ENCODE assay signal across 10 cellular contexts in genomic region chr20:4666001-4666470, GRCh38. TPM values are rescaled to one million over a fixed set of nuclear protein-coding genes. Genes with fewer than 3 reads are reported as not detected.
DNase-seq lines count a peak whose midpoint lies in the region; ATAC-seq and TF ChIP-seq lines count a peak whose summit lies in the region.
"Had no signal": no experiment of that assay in that cellular context is flagged by ENCODE, and none has a peak within 500 bp of the region (broad histone marks: within the 10 kb centered on the region; RNA-seq: fewer than 3 reads in every experiment).

No MANE protein-coding gene starts in this region.

- CTCF ChIA-PET in activated CD8-positive, alpha-beta T cell treated with anti-CD3 and anti-CD28 coated beads for 36 hours (lab: Charles Lee) = interaction anchor here (1.5 to 2.1 kb wide), 3 partner anchors 52 to 74 kb away, joined by 3 to 5 read pairs (median 4); no protein-coding TSS in a partner anchor
- CTCF ChIA-PET in HEK293T (lab: Yijun Ruan, JAX) = no interaction called here

- DNase-seq in Right ventricle myocardium superior = no peak
- no peak for DNase-seq in right cardiac atrium
- DNase-seq in activated CD8-positive, alpha-beta T cell treated with anti-CD3 and anti-CD28 coated beads for 36 hours = peak; percentile 75
- peak; percentile 15 for DNase-seq in glomerular visceral epithelial cell (ENCODE audit: extremely low spot score)
- DNase-seq in upper lobe of right lung = no peak
- no peak for DNase-seq in HEK293T (ENCODE audit: extremely low spot score)
- DNase-seq: COR-L47, NCI-H187 treated with DMSO at 0.1 percent for 48 hours had no signal

- intact Hi-C loops in Right ventricle myocardium superior (cut with DNase I) (no loop called here), right cardiac atrium (cut with DNase I) (no loop called here), upper lobe of right lung (cut with DNase I) (no loop called here)
- intact Hi-C loops in activated CD8-positive, alpha-beta T cell treated with anti-CD3 and anti-CD28 coated beads for 36 hours (cut with micrococcal nuclease) = no loop called here

- H3K27ac Mint-ChIP-seq in activated CD8-positive, alpha-beta T cell treated with anti-CD3 and anti-CD28 coated beads for 36 hours = peak overlapping the region; percentile 82

- H3K27ac ChIP-seq in right cardiac atrium (ENCODE audit: low read length) (no peak overlapping the region), upper lobe of right lung (no peak overlapping the region)

- H3K4me3 Mint-ChIP-seq in activated CD8-positive, alpha-beta T cell treated with anti-CD3 and anti-CD28 coated beads for 36 hours = peak overlapping the region; percentile 53

- no peaks in the 10 kb centered on the region for H3K9me3 Mint-ChIP-seq in activated CD8-positive, alpha-beta T cell treated with anti-CD3 and anti-CD28 coated beads for 36 hours

- H3K36me3 ChIP-seq in upper lobe of right lung = no peaks in the 10 kb centered on the region

- no peak overlapping the region for H3K4me3 ChIP-seq in right cardiac atrium (ENCODE audit: low read length)
- no peak overlapping the region for H3K4me3 ChIP-seq in upper lobe of right lung

- TF ChIP-seq CTCF in activated CD8-positive, alpha-beta T cell treated with anti-CD3 and anti-CD28 coated beads for 36 hours (IDR thresholded peaks at IDR 0.05) = no peak
- no peak for TF ChIP-seq CTCF in upper lobe of right lung (IDR thresholded peaks at IDR 0.05)

- no peaks in the 10 kb centered on the region for H3K36me3 Mint-ChIP-seq in activated CD8-positive, alpha-beta T cell treated with anti-CD3 and anti-CD28 coated beads for 36 hours (ENCODE audit: low read depth)

- ATAC-seq in Right ventricle myocardium superior (ENCODE audit: poor library complexity) = peak; percentile 57
- no peak for ATAC-seq in right cardiac atrium
- peak; percentile 92 for ATAC-seq in activated CD8-positive, alpha-beta T cell treated with anti-CD3 and anti-CD28 coated beads for 36 hours
- ATAC-seq in upper lobe of right lung = peak; percentile 72
- no peak for ATAC-seq in HG03196 (IDR thresholded peaks at IDR 0.05; ENCODE audit: unreplicated experiment)
- no peak for ATAC-seq in HG02885 (IDR thresholded peaks at IDR 0.05; ENCODE audit: poor library complexity, unreplicated experiment)

- no peaks in the 10 kb centered on the region for H3K9me3 ChIP-seq in right cardiac atrium (ENCODE audit: control insufficient read depth, low read length)
- no peaks in the 10 kb centered on the region for H3K9me3 ChIP-seq in upper lobe of right lung

- H3K27me3 Mint-ChIP-seq in activated CD8-positive, alpha-beta T cell treated with anti-CD3 and anti-CD28 coated beads for 36 hours = peaks cover 2% of the 10 kb centered on the region

- peaks cover 25% of the 10 kb centered on the region for H3K4me1 Mint-ChIP-seq in activated CD8-positive, alpha-beta T cell treated with anti-CD3 and anti-CD28 coated beads for 36 hours (ENCODE audit: low read depth)

- no peaks in the 10 kb centered on the region for H3K4me1 ChIP-seq in right cardiac atrium (ENCODE audit: control insufficient read depth, insufficient read depth, low read length)
- H3K4me1 ChIP-seq in upper lobe of right lung = no peaks in the 10 kb centered on the region

- POLR2A ChIA-PET in activated CD8-positive, alpha-beta T cell treated with anti-CD3 and anti-CD28 coated beads for 36 hours (lab: Charles Lee) = interaction anchor here (1.3 to 2.0 kb wide), 2 partner anchors 14 to 18 kb away, joined by 4 to 7 read pairs; no protein-coding TSS in a partner anchor
- POLR2A ChIA-PET in HEK293T (lab: Yijun Ruan, JAX) = no interaction called here

- H3K27me3 ChIP-seq in right cardiac atrium (ENCODE audit: control insufficient read depth, insufficient read depth) (no peaks in the 10 kb centered on the region), upper lobe of right lung (no peaks in the 10 kb centered on the region)

- 65% methylated on average over 7 of the region's 7 CpGs for WGBS in right cardiac atrium

TF ChIP-seq in HEK293T, 16 proteins besides CTCF, POLR2A, EP300 and RAD21:
- TF ChIP-seq ARNT (IDR thresholded peaks at IDR 0.05) (no peak), HDGF (IDR thresholded peaks at IDR 0.05; ENCODE audit: borderline replicate concordance) (no peak), SUZ12 (IDR thresholded peaks at IDR 0.05) (no peak), ZNF384 (IDR thresholded peaks at IDR 0.05) (no peak), SP1 (IDR thresholded peaks at IDR 0.05) (no peak), TARDBP (IDR thresholded peaks at IDR 0.05) (no peak), FOXA1 (IDR thresholded peaks at IDR 0.05) (no peak), NFRKB (IDR thresholded peaks at IDR 0.05) (no peak), LEF1 (IDR thresholded peaks at IDR 0.05; ENCODE audit: borderline replicate concordance) (no peak), FOXK2 (IDR thresholded peaks at IDR 0.05) (no peak), ELF4 (IDR thresholded peaks at IDR 0.05) (no peak), L3MBTL2 (conservative IDR thresholded peaks at IDR 0.05) (no peak), CTBP1 (IDR thresholded peaks at IDR 0.05; ENCODE audit: borderline replicate concordance) (no peak), PKNOX1 (IDR thresholded peaks at IDR 0.05) (no peak), BHLHE40 (IDR thresholded peaks at IDR 0.05; ENCODE audit: borderline replicate concordance) (no peak), FOXM1 (IDR thresholded peaks at IDR 0.05; ENCODE audit: borderline replicate concordance) (no peak)

RNA-seq across cellular contexts. Expression of gene PRNP, which starts 20.2 kb away (rescaled TPM):
- total RNA-seq in Right ventricle myocardium superior (115 TPM), right cardiac atrium (100 to 1,000 TPM; 134 to 195 (median 178) TPM), upper lobe of right lung (96.2 TPM)
- polyA plus RNA-seq in right cardiac atrium = 146 TPM
- 10 to 100 TPM; 32.6 to 33.3 TPM for total RNA-seq in activated CD8-positive, alpha-beta T cell treated with anti-CD3 and anti-CD28 coated beads for 36 hours

RNA-seq across cellular contexts. Expression of gene PRND, which starts 55.7 kb away (rescaled TPM):
- total RNA-seq in Right ventricle myocardium superior = not detected
- total RNA-seq in right cardiac atrium = not detected
- not detected for polyA plus RNA-seq in right cardiac atrium
- total RNA-seq in activated CD8-positive, alpha-beta T cell treated with anti-CD3 and anti-CD28 coated beads for 36 hours = not detected
- total RNA-seq in upper lobe of right lung = 0.43 TPM

Comparison
In these comparisons a context has a peak if more than half of its experiments do, and no peak if none do; other contexts are left out.
1. ATAC-seq: peak in Right ventricle myocardium superior (single experiment), activated CD8-positive, alpha-beta T cell treated with anti-CD3 and anti-CD28 coated beads for 36 hours (single experiment) and upper lobe of right lung (single experiment); none in right cardiac atrium (0 of 2), HG03196 (single experiment) and HG02885 (single experiment).
2. DNase-seq: peak in activated CD8-positive, alpha-beta T cell treated with anti-CD3 and anti-CD28 coated beads for 36 hours (single experiment) and glomerular visceral epithelial cell (single experiment); none in Right ventricle myocardium superior (single experiment), right cardiac atrium (0 of 3), upper lobe of right lung (single experiment) and HEK293T (single experiment).